1 cellular context compared by ENCODE assay signal in the genomic region with DNA sequence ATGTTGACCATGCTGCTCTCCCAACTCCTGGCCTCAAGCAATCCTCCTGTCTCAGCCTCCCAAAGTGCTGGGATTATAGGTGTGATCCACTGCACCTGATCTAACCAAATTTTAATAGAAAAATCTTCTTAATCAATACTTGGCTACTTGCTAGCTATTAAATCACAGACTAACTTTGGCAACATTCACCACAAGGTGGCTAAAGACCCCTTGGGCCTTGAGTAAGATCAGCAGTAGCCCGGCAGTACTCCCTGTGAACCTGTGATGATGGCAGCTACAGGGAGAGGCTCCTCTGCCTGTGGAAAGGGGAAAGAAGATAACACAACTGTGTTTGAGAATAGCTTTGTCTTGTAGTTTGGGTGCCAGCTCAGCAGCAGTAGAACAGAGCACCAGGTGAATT.
TF ChIP-seq lines count a peak whose summit lies in the region.

No MANE protein-coding gene starts in this region.

TF ChIP-seq in GM23338, 12 proteins besides CTCF, POLR2A, EP300 and RAD21 (continued from another document):
- TF ChIP-seq, protein P1, sequence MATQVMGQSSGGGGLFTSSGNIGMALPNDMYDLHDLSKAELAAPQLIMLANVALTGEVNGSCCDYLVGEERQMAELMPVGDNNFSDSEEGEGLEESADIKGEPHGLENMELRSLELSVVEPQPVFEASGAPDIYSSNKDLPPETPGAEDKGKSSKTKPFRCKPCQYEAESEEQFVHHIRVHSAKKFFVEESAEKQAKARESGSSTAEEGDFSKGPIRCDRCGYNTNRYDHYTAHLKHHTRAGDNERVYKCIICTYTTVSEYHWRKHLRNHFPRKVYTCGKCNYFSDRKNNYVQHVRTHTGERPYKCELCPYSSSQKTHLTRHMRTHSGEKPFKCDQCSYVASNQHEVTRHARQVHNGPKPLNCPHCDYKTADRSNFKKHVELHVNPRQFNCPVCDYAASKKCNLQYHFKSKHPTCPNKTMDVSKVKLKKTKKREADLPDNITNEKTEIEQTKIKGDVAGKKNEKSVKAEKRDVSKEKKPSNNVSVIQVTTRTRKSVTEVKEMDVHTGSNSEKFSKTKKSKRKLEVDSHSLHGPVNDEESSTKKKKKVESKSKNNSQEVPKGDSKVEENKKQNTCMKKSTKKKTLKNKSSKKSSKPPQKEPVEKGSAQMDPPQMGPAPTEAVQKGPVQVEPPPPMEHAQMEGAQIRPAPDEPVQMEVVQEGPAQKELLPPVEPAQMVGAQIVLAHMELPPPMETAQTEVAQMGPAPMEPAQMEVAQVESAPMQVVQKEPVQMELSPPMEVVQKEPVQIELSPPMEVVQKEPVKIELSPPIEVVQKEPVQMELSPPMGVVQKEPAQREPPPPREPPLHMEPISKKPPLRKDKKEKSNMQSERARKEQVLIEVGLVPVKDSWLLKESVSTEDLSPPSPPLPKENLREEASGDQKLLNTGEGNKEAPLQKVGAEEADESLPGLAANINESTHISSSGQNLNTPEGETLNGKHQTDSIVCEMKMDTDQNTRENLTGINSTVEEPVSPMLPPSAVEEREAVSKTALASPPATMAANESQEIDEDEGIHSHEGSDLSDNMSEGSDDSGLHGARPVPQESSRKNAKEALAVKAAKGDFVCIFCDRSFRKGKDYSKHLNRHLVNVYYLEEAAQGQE (IDR thresholded peaks at IDR 0.05; ENCODE audit: unreplicated experiment), result no peak
- TF ChIP-seq, protein P2, sequence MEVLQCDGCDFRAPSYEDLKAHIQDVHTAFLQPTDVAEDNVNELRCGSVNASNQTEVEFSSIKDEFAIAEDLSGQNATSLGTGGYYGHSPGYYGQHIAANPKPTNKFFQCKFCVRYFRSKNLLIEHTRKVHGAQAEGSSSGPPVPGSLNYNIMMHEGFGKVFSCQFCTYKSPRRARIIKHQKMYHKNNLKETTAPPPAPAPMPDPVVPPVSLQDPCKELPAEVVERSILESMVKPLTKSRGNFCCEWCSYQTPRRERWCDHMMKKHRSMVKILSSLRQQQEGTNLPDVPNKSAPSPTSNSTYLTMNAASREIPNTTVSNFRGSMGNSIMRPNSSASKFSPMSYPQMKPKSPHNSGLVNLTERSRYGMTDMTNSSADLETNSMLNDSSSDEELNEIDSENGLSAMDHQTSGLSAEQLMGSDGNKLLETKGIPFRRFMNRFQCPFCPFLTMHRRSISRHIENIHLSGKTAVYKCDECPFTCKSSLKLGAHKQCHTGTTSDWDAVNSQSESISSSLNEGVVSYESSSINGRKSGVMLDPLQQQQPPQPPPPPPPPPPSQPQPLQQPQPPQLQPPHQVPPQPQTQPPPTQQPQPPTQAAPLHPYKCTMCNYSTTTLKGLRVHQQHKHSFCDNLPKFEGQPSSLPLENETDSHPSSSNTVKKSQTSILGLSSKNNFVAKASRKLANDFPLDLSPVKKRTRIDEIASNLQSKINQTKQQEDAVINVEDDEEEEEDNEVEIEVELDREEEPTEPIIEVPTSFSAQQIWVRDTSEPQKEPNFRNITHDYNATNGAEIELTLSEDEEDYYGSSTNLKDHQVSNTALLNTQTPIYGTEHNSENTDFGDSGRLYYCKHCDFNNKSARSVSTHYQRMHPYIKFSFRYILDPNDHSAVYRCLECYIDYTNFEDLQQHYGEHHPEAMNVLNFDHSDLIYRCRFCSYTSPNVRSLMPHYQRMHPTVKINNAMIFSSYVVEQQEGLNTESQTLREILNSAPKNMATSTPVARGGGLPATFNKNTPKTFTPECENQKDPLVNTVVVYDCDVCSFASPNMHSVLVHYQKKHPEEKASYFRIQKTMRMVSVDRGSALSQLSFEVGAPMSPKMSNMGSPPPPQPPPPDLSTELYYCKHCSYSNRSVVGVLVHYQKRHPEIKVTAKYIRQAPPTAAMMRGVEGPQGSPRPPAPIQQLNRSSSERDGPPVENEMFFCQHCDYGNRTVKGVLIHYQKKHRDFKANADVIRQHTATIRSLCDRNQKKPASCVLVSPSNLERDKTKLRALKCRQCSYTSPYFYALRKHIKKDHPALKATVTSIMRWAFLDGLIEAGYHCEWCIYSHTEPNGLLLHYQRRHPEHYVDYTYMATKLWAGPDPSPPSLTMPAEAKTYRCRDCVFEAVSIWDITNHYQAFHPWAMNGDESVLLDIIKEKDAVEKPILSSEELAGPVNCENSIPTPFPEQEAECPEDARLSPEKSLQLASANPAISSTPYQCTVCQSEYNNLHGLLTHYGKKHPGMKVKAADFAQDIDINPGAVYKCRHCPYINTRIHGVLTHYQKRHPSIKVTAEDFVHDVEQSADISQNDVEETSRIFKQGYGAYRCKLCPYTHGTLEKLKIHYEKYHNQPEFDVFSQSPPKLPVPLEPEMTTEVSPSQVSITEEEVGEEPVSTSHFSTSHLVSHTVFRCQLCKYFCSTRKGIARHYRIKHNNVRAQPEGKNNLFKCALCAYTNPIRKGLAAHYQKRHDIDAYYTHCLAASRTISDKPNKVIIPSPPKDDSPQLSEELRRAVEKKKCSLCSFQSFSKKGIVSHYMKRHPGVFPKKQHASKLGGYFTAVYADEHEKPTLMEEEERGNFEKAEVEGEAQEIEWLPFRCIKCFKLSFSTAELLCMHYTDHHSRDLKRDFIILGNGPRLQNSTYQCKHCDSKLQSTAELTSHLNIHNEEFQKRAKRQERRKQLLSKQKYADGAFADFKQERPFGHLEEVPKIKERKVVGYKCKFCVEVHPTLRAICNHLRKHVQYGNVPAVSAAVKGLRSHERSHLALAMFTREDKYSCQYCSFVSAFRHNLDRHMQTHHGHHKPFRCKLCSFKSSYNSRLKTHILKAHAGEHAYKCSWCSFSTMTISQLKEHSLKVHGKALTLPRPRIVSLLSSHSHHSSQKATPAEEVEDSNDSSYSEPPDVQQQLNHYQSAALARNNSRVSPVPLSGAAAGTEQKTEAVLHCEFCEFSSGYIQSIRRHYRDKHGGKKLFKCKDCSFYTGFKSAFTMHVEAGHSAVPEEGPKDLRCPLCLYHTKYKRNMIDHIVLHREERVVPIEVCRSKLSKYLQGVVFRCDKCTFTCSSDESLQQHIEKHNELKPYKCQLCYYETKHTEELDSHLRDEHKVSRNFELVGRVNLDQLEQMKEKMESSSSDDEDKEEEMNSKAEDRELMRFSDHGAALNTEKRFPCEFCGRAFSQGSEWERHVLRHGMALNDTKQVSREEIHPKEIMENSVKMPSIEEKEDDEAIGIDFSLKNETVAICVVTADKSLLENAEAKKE (CRISPR knock-in tag; IDR thresholded peaks at IDR 0.05), result no peak
- no peak for TF ChIP-seq NANOG (IDR thresholded peaks at IDR 0.05; ENCODE audit: borderline replicate concordance)
